19 cellular contexts compared by ENCODE assay signal in genomic region chr12:71877335-71878121, GRCh38. TPM values are rescaled to one million over a fixed set of nuclear protein-coding genes. Genes with fewer than 3 reads are reported as not detected.
DNase-seq lines count a peak whose midpoint lies in the region; ATAC-seq and TF ChIP-seq lines count a peak whose summit lies in the region.
"Had no signal": no experiment of that assay in that cellular context is flagged by ENCODE, and none has a peak within 500 bp of the region (broad histone marks: within the 10 kb centered on the region; RNA-seq: fewer than 3 reads in every experiment).

No MANE protein-coding gene starts in this region.

- peaks cover 15% of the 10 kb centered on the region for H3K4me1 Mint-ChIP-seq in activated T-cell treated with anti-CD3 and anti-CD28 coated beads, Interleukin-2, amount 50 U/mL, for 72 hours (ENCODE audit: low read depth)
- peaks cover 13% of the 10 kb centered on the region for H3K4me1 Mint-ChIP-seq in WTC11
- H3K4me1 Mint-ChIP-seq in stimulated activated memory B cell treated with anti-CD40 and anti-IgM and Interleukin-4, amounts not matched to agents 10 μg/mL and 1 μg/mL and 100 μg/mL, for 72 hours, result peaks cover 14% of the 10 kb centered on the region

- CTCF ChIA-PET in WTC11 (lab: Charles Lee), result interaction anchor here (0.7 kb wide), 1 partner anchor 11 kb away, joined by 3 read pairs; no protein-coding TSS in a partner anchor

- POLR2A ChIA-PET in WTC11 (lab: Charles Lee), result interaction anchor here (0.6 kb wide), 1 partner anchor 13 kb away, joined by 3 read pairs; no protein-coding TSS in a partner anchor

- DNase-seq in activated T-cell treated with anti-CD3 and anti-CD28 coated beads, Interleukin-2, amount 50 U/mL, for 72 hours, result no peak
- no peak for DNase-seq in activated T-cell treated with anti-CD3 and anti-CD28 coated beads for 4 hours
- DNase-seq in WTC11 (ENCODE audit: low spot score), result no peak
- peak; percentile 8 to 30 for DNase-seq in erythroblast (lab: John Stamatoyannopoulos, UW)
- no peak for DNase-seq in stimulated activated CD4-positive, alpha-beta T cell treated with anti-CD3 and anti-CD28 coated beads, Interleukin-2, amount 100 ng/mL, for 48 hours
- no peak for DNase-seq in SW 1271 (lab: John Stamatoyannopoulos, UW)
- DNase-seq: CD4-positive, alpha-beta T cell; DMS153; GF-D8; GM23248; MV-4-11; NCI-H1417 treated with DMSO at 0.1 percent for 48 hours; NCI-H1930; NCI-H226; NCI-H524; PC-9; SJCRH30 had no signal

- H3K27ac Mint-ChIP-seq in activated T-cell treated with anti-CD3 and anti-CD28 coated beads, Interleukin-2, amount 50 U/mL, for 72 hours, result peak overlapping the region; percentile 87
- H3K27ac Mint-ChIP-seq in WTC11, result peak overlapping the region; percentile 34; the same call in 1 of the 2 replicates
- H3K27ac Mint-ChIP-seq in stimulated activated memory B cell treated with anti-CD40 and anti-IgM and Interleukin-4, amounts not matched to agents 10 μg/mL and 1 μg/mL and 100 μg/mL, for 72 hours, result peak overlapping the region; percentile 40
- H3K27ac Mint-ChIP-seq: CD4-positive, alpha-beta T cell had no signal

- H3K4me3 Mint-ChIP-seq in activated T-cell treated with anti-CD3 and anti-CD28 coated beads, Interleukin-2, amount 50 U/mL, for 72 hours, result no peak overlapping the region
- no peak overlapping the region for H3K4me3 Mint-ChIP-seq in WTC11
- no peak overlapping the region for H3K4me3 Mint-ChIP-seq in stimulated activated memory B cell treated with anti-CD40 and anti-IgM and Interleukin-4, amounts not matched to agents 10 μg/mL and 1 μg/mL and 100 μg/mL, for 72 hours
- H3K4me3 Mint-ChIP-seq: CD4-positive, alpha-beta T cell had no signal

- no peak for TF ChIP-seq CTCF in WTC11 (IDR thresholded peaks at IDR 0.05)

- H3K27me3 Mint-ChIP-seq in activated T-cell treated with anti-CD3 and anti-CD28 coated beads, Interleukin-2, amount 50 U/mL, for 72 hours (ENCODE audit: low read depth), result no peaks in the 10 kb centered on the region
- no peaks in the 10 kb centered on the region for H3K27me3 Mint-ChIP-seq in WTC11 (ENCODE audit: low read depth)
- H3K27me3 Mint-ChIP-seq in stimulated activated memory B cell treated with anti-CD40 and anti-IgM and Interleukin-4, amounts not matched to agents 10 μg/mL and 1 μg/mL and 100 μg/mL, for 72 hours, result no peaks in the 10 kb centered on the region
- H3K27me3 Mint-ChIP-seq: CD4-positive, alpha-beta T cell had no signal

- ATAC-seq in activated T-cell treated with anti-CD3 and anti-CD28 coated beads, Interleukin-2, amount 50 U/mL, for 72 hours (replicated peaks in 1 of 2), result no peak
- ATAC-seq in WTC11, result no peak
- no peak for ATAC-seq in stimulated activated memory B cell treated with anti-CD40 and anti-IgM and Interleukin-4, amounts not matched to agents 10 μg/mL and 1 μg/mL and 100 μg/mL, for 72 hours
- ATAC-seq in GM21515 (IDR thresholded peaks at IDR 0.05; ENCODE audit: unreplicated experiment), result no peak

- peaks cover 4 to 30% of the 10 kb centered on the region in 2 donors for H3K36me3 Mint-ChIP-seq in activated T-cell treated with anti-CD3 and anti-CD28 coated beads, Interleukin-2, amount 50 U/mL, for 72 hours (ENCODE audit: insufficient read depth in 2 of 2)
- peaks cover 7% of the 10 kb centered on the region for H3K36me3 Mint-ChIP-seq in WTC11
- peaks cover 68% of the 10 kb centered on the region for H3K36me3 Mint-ChIP-seq in stimulated activated memory B cell treated with anti-CD40 and anti-IgM and Interleukin-4, amounts not matched to agents 10 μg/mL and 1 μg/mL and 100 μg/mL, for 72 hours

- H3K9me3 Mint-ChIP-seq in activated T-cell treated with anti-CD3 and anti-CD28 coated beads, Interleukin-2, amount 50 U/mL, for 72 hours, result no peaks in the 10 kb centered on the region
- H3K9me3 Mint-ChIP-seq in WTC11, result no peaks in the 10 kb centered on the region
- no peaks in the 10 kb centered on the region for H3K9me3 Mint-ChIP-seq in stimulated activated memory B cell treated with anti-CD40 and anti-IgM and Interleukin-4, amounts not matched to agents 10 μg/mL and 1 μg/mL and 100 μg/mL, for 72 hours
- H3K9me3 Mint-ChIP-seq: CD4-positive, alpha-beta T cell had no signal

- no peak for TF ChIP-seq POLR2A in erythroblast (IDR thresholded peaks at IDR 0.05; ENCODE audit: low read length)

TF ChIP-seq in WTC11, 78 proteins besides CTCF, POLR2A, EP300 and RAD21:
- TF ChIP-seq CREM (CRISPR knock-in tag; IDR thresholded peaks at IDR 0.05) (no peak), RELA (CRISPR knock-in tag; IDR thresholded peaks at IDR 0.05; ENCODE audit: borderline replicate concordance) (no peak)

RNA-seq across cellular contexts. Expression of gene TBC1D15, which starts 38.0 kb away (rescaled TPM):
- total RNA-seq in activated T-cell treated with anti-CD3 and anti-CD28 coated beads, Interleukin-2, amount 50 U/mL, for 72 hours, result 10 to 100 TPM; 78.5 to 81.2 TPM
- 34.8 to 37.8 TPM (median 36.8 TPM) in 3 replicates for total RNA-seq in WTC11 (2021)

Comparison
In these comparisons a context has a peak if more than half of its experiments do, and no peak if none do; other contexts are left out.
1. DNase-seq: peak in erythroblast (2 of 2); none in activated T-cell treated with anti-CD3 and anti-CD28 coated beads, Interleukin-2, amount 50 U/mL, for 72 hours (0 of 2), activated T-cell treated with anti-CD3 and anti-CD28 coated beads for 4 hours (single experiment), WTC11 (single experiment), stimulated activated CD4-positive, alpha-beta T cell treated with anti-CD3 and anti-CD28 coated beads, Interleukin-2, amount 100 ng/mL, for 48 hours (0 of 2) and SW 1271 (0 of 2).
2. H3K27ac Mint-ChIP-seq: peak in every context shown above with its lines; median percentile 87 in activated T-cell treated with anti-CD3 and anti-CD28 coated beads, Interleukin-2, amount 50 U/mL, for 72 hours; 40 in stimulated activated memory B cell treated with anti-CD40 and anti-IgM and Interleukin-4, amounts not matched to agents 10 μg/mL and 1 μg/mL and 100 μg/mL, for 72 hours; 34 in WTC11.